Comparison of ENCODE assay signal across 14 cellular contexts in the genomic region with DNA sequence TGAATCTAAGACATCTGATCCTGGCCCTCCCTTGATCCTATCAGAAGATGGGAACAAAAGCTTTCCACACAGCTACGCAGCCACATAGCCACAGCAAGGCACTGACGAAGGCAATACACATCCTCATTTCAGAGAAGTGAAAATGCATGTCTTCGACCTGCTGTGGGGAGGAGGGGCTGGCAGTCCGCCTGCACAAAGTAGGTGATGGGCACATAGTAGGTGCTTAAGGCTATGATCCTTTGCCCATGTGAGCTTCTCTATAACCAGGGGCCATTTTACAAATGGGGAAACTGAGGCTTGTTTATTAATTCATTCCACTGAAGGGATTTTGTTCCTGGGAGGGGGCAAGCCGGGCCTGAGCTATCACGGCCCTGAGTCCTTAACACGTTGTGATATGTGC.
"Had no signal": no experiment of that assay in that cellular context is flagged by ENCODE, and none has a peak within 500 bp of the region (broad histone marks: within the 10 kb centered on the region; RNA-seq: fewer than 3 reads in every experiment).

No MANE protein-coding gene starts in this region.

- H3K27ac Mint-ChIP-seq: naive B cell, nephron progenitor cell, type B pancreatic cell had no signal

- DNase-seq: colonic mucosa; dermis blood vessel endothelial cell; erythroblast; foreskin keratinocyte; kidney; left colon; left ventricle myocardium superior; naive B cell; ovary; right cardiac atrium; stimulated activated CD4-positive, alpha-beta T cell treated with anti-CD3 and anti-CD28 coated beads, Interleukin-2, amount 100 ng/mL, for 48 hours; stimulated activated naive CD4-positive, alpha-beta T cell treated with Interleukin-2 at 50 U/mL for 16 hours had no signal

- H3K36me3 Mint-ChIP-seq: naive B cell, type B pancreatic cell had no signal

- ATAC-seq: foreskin keratinocyte, left colon, left ventricle myocardium superior, right cardiac atrium had no signal

- H3K4me1 Mint-ChIP-seq: naive B cell had no signal

- H3K9me3 Mint-ChIP-seq: nephron progenitor cell, type B pancreatic cell had no signal

- H3K4me3 Mint-ChIP-seq: naive B cell, nephron progenitor cell, type B pancreatic cell had no signal
